In the genomic region with DNA sequence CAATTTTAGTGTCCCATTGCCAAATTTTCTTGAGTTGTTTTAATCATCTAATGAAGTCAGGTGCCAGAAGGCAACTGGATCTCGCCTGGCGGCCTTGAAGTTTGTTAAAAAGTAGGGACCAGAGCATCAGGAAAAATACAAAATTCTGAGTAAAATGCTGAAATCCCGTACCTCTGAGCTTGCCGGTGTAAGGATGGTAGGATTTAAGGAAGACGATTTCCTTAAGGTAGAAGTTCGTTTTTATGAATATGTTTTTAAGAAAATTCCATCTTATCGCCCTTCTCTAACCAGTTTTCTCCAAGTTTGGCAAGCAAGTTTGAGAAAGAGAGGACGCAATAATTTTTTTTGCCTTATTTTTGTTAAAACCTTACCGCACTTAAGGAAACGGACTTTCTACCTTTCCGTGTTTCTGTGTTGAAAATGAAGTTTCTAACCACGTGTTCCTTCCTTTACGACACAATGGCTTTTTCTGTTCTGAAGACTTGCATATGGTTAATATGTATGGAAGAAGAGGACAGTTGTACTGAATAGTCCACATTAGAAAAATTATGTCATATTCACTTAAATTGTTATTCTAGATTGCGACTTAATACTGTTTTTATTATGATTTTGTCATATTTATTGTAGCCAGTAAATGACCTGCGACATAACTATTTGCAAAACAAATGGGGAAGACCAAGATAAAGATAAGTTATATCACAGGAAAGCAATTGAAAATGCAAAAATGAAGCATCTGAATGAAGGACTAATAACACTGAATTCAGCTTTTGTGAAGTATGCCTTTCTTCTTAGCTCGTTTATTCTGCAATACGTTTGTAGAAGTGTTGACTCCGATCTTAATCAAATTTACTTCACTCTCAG, we compare ENCODE assay signal across 8 cellular contexts. TPM values are rescaled to one million over a fixed set of nuclear protein-coding genes. Genes with fewer than 3 reads are reported as not detected.
DNase-seq lines count a peak whose midpoint lies in the region; ATAC-seq, FAIRE-seq and TF ChIP-seq lines count a peak whose summit lies in the region.

No MANE protein-coding gene starts in this region.

- H3K27ac ChIP-seq in SU-DHL-6 (ENCODE audit: low read depth, low read length) = peak overlapping the region; percentile 51

- FAIRE-seq in GM18507 (lab: Jason Lieb, UNC) = peak; percentile 72

- peak overlapping the region; percentile 86 for H2AFZ ChIP-seq in SU-DHL-6 (ENCODE audit: low read depth, low read length, severe bottlenecking)

- no peak for DNase-seq in GM18507 (ENCODE audit: extremely low spot score, insufficient read length, low read depth)
- peak; percentile 10 for DNase-seq in fibroblast of villous mesenchyme (ENCODE audit: low read depth)
- DNase-seq in retinal pigment epithelial cell (ENCODE audit: low read depth) = no peak
- no peak for DNase-seq in middle frontal gyrus (ENCODE audit: extremely low spot score, low spot score)

- 0 out of 2 replicates have a peak, but pooled peaks cover 16% of the 10 kb centered on the region for H3F3A ChIP-seq in SU-DHL-6 (ENCODE audit: insufficient read depth)

- H3K79me2 ChIP-seq in SU-DHL-6 (ENCODE audit: insufficient read depth, low read length) = peaks cover 38% of the 10 kb centered on the region

- H3K36me3 ChIP-seq in SU-DHL-6 (ENCODE audit: low read length) = peaks cover 7% of the 10 kb centered on the region

- peak overlapping the region; percentile 72 for H3K4me2 ChIP-seq in SU-DHL-6 (ENCODE audit: low read depth, low read length, poor library complexity, severe bottlenecking)

- H3K9me3 ChIP-seq in SU-DHL-6 (ENCODE audit: insufficient read depth, low read length) = no peaks in the 10 kb centered on the region

- H3K4me3 ChIP-seq in SU-DHL-6 (ENCODE audit: insufficient read depth, low read length, poor library complexity, severe bottlenecking) = peak overlapping the region; percentile 77
- peak overlapping the region; percentile 65 for H3K4me3 ChIP-seq in fibroblast of villous mesenchyme (ENCODE audit: low read depth, low read length)
- peak overlapping the region; percentile 92 for H3K4me3 ChIP-seq in retinal pigment epithelial cell (ENCODE audit: low read length)

- H3K9ac ChIP-seq in SU-DHL-6 (ENCODE audit: low read length) = peak overlapping the region; percentile 75

- ATAC-seq in activated CD4-positive, CD25-positive, alpha-beta regulatory T cell treated with anti-CD3 and anti-CD28 coated beads, Interleukin-2, amount 50 U/mL, for 24 hours = no peak
- ATAC-seq in esophagus mucosa (no peak), HG02759 (IDR thresholded peaks at IDR 0.05; ENCODE audit: unreplicated experiment) (no peak)

- no peaks in the 10 kb centered on the region for H3K27me3 ChIP-seq in SU-DHL-6 (ENCODE audit: low read length)

- TF ChIP-seq CTCF in SU-DHL-6 (IDR thresholded peaks at IDR 0.05; ENCODE audit: insufficient read depth, low read length, poor library complexity, severe bottlenecking) (no peak), fibroblast of villous mesenchyme (IDR thresholded peaks at IDR 0.05; ENCODE audit: insufficient read depth, low read depth, low read length) (no peak), retinal pigment epithelial cell (conservative IDR thresholded peaks at IDR 0.05; ENCODE audit: low read depth, low read length) (no peak)

- no peaks in the 10 kb centered on the region for H4K20me1 ChIP-seq in SU-DHL-6 (ENCODE audit: low read depth, low read length)

- no peaks in the 10 kb centered on the region for H3K9me2 ChIP-seq in SU-DHL-6 (replicated peaks; ENCODE audit: insufficient read depth, low read length)

RNA-seq across cellular contexts. Expression of a gene that starts 0.9 kb away (rescaled TPM):
- 4.8 and 6.5 TPM in 2 replicates for total RNA-seq in fibroblast of villous mesenchyme
- total RNA-seq in esophagus mucosa = 7.1 TPM
